Comparison of ENCODE assay signal across 16 cellular contexts in genomic region chr11:2687223-2687530, GRCh38. TPM values are rescaled to one million over a fixed set of nuclear protein-coding genes. Genes with fewer than 3 reads are reported as not detected.
DNase-seq lines count a peak whose midpoint lies in the region; ATAC-seq, FAIRE-seq and TF ChIP-seq lines count a peak whose summit lies in the region.
"Had no signal": no experiment of that assay in that cellular context is flagged by ENCODE, and none has a peak within 500 bp of the region (broad histone marks: within the 10 kb centered on the region; RNA-seq: fewer than 3 reads in every experiment).

No MANE protein-coding gene starts in this region.

- H3K14ac ChIP-seq in H1 (ENCODE audit: insufficient read length), result no peak overlapping the region

- TF ChIP-seq RAD21 in H1 (IDR thresholded peaks at IDR 0.05 in 1 of 2, conservative IDR thresholded peaks at IDR 0.05 in 1 of 2; ENCODE audit: low read depth in 2 of 2, low read length in 2 of 2), result no peak

- H2BK5ac ChIP-seq in H1 (ENCODE audit: low read depth, low read length), result no peak overlapping the region

- peaks cover 0 to 65% of the 10 kb centered on the region in 2 experiments; a peak in 2 of 4 replicates for H3K79me2 ChIP-seq in H1 (ENCODE audit: control insufficient read depth in 1 of 2, insufficient read depth in 2 of 2, low read length in 2 of 2)

- intact Hi-C loops in ovary (cut with DNase I), result loop anchor here in 1 of 4 donors (10.0 kb wide), 1 partner anchor 198 kb away; the partner anchor contains the start of gene CDKN1C

- H3K4me1 ChIP-seq in Peyer's patch (peaks cover 0 to 41% (median 4%) of the 10 kb centered on the region in 4 donors), H1 (replicated peaks in 1 of 4; ENCODE audit: control insufficient read depth in 3 of 4, insufficient read depth in 4 of 4, low read length in 3 of 4) (peaks cover 27 to 60% (median 44%) of the 10 kb centered on the region in 4 experiments), ovary (ENCODE audit: insufficient read depth) (peaks cover 41% of the 10 kb centered on the region)

- H3K9ac ChIP-seq in H1 (replicated peaks in 1 of 4; ENCODE audit: extremely low read depth in 1 of 4, low read depth in 3 of 4, low read length in 3 of 4), result no peak overlapping the region
- H3K9ac ChIP-seq: BLaER1 had no signal

- TF ChIP-seq CTCF in Peyer's patch (IDR thresholded peaks at IDR 0.05) (no peak), H1 (IDR thresholded peaks at IDR 0.05; ENCODE audit: control extremely low read depth in 1 of 3, insufficient read depth in 1 of 3, low read depth in 1 of 3, low read length in 3 of 3) (no peak), ovary (IDR thresholded peaks at IDR 0.05) (no peak)

- no peak for ATAC-seq in GM21528 (IDR thresholded peaks at IDR 0.05; ENCODE audit: low FRiP score, unreplicated experiment)
- ATAC-seq: GM12878, HCT116 had no signal

- no peak overlapping the region; the same call in 1 of the 2 replicates for H3K18ac ChIP-seq in H1 (ENCODE audit: extremely low read depth, low read length)

- no peak overlapping the region for H2AFZ ChIP-seq in H1 (ENCODE audit: low read length)

- no peak overlapping the region for H2BK20ac ChIP-seq in H1 (ENCODE audit: low read length)

- POLR2A ChIA-PET in H1 (lab: Charles Lee; ENCODE audit: partially characterized antibody), result interaction anchor here (0.5 to 2.1 kb wide), 4 partner anchors 12 to 199 kb away, joined by 3 to 8 read pairs (median 4); partner anchors contain the start of genes CDKN1C and KCNQ1OT1

- peak overlapping the region; percentile 48 for H4K91ac ChIP-seq in H1 (replicated peaks; ENCODE audit: insufficient read length, low read length)

- H3K56ac ChIP-seq in H1 (replicated peaks; ENCODE audit: insufficient read length, low read depth, low read length), result no peak overlapping the region

- H3K79me1 ChIP-seq in H1 (ENCODE audit: low read depth, low read length), result peaks cover 10% of the 10 kb centered on the region

- CTCF ChIA-PET in H1 (lab: Charles Lee; ENCODE audit: partially characterized antibody), result interaction anchor here (1.1 to 1.5 kb wide), 4 partner anchors 26 to 205 kb away, joined by 3 to 9 read pairs (median 5); no protein-coding TSS in a partner anchor

- H4K8ac ChIP-seq in H1 (ENCODE audit: extremely low read depth, insufficient read depth, low read length), result no peak overlapping the region

- H2AK5ac ChIP-seq in H1 (ENCODE audit: low read depth, low read length), result 0 out of 2 replicates have a peak overlapping the region, but pooled peaks have one; percentile 19

- H3K36me3 ChIP-seq in Peyer's patch (peaks cover 0 to 8% (median 0%) of the 10 kb centered on the region in 3 donors), H1 (ENCODE audit: control insufficient read depth in 2 of 4, insufficient read depth in 4 of 4, low read length in 3 of 4) (no peaks in the 10 kb centered on the region), ovary (no peaks in the 10 kb centered on the region)

- no peak for FAIRE-seq in H1 (lab: Jason Lieb, UNC)
- FAIRE-seq: A204.1, GM12878 had no signal

- H4K20me1 ChIP-seq in H1 (replicated peaks in 1 of 2; ENCODE audit: control insufficient read depth in 1 of 2, insufficient read depth in 2 of 2, low read length in 2 of 2), result peaks cover 6 to 30% of the 10 kb centered on the region in 2 experiments

- DNase-seq in activated CD8-positive, alpha-beta memory T cell treated with anti-CD3 and anti-CD28 coated beads, Interleukin-2, amount 50 U/mL, for 4 hours, result peak; percentile 11
- no peak for DNase-seq in activated CD8-positive, alpha-beta memory T cell treated with anti-CD3 and anti-CD28 coated beads, Interleukin-2, amount 50 U/mL, for 48 hours
- DNase-seq in Peyer's patch (peak in 2 of 3 donors; percentile 24 to 39), H1 (ENCODE audit: low read depth in 1 of 2, low spot score in 2 of 2) (no peak), ovary (peak in 4 of 5 donors; percentile 6 to 19 (median 12)), NCI-H510A (lab: John Stamatoyannopoulos, UW) (no peak), ureter (ENCODE audit: low spot score) (no peak)
- DNase-seq: GDM1, NCI-H187, NCI-H226, NCI-H526 treated with DMSO at 0.1 percent for 48 hours had no signal

- TF ChIP-seq EP300 in H1 (IDR thresholded peaks at IDR 0.05; ENCODE audit: borderline replicate concordance in 1 of 2, low read depth in 2 of 2, low read length in 2 of 2), result no peak
- TF ChIP-seq EP300 in ovary (IDR thresholded peaks at IDR 0.05), result no peak

- H3K27ac ChIP-seq in Peyer's patch, result no peak overlapping the region
- no peak overlapping the region for H3K27ac ChIP-seq in H1 (ENCODE audit: low read depth, low read length)
- no peak overlapping the region for H3K27ac ChIP-seq in ovary
- H3K27ac ChIP-seq: BLaER1 had no signal

- no peaks in the 10 kb centered on the region for H3K23me2 ChIP-seq in H1 (ENCODE audit: low read depth, low read length)

- peak overlapping the region; percentile 6; the same call in 1 of the 2 replicates for H2BK12ac ChIP-seq in H1 (ENCODE audit: low read depth, low read length)

- H3K4ac ChIP-seq in H1 (replicated peaks; ENCODE audit: insufficient read length, low read depth, low read length), result no peak overlapping the region

- 75% methylated on average over 1 of the region's 1 CpG; no CpG with 5 or more reads in 1 of the 2 experiments for WGBS in H1 (ENCODE audit: extremely low coverage in 1 of 2, insufficient coverage in 1 of 2, insufficient read length in 1 of 2, insufficient replicate concordance in 2 of 2, low coverage in 1 of 2, low lambda C conversion rate in 2 of 2, missing lambda C conversion rate in 1 of 2), 2 experiments
- 60 to 100% (median 83%) methylated on average over 1 of the region's 1 CpG for WGBS in ovary, 3 donors

- H2BK120ac ChIP-seq in H1 (replicated peaks; ENCODE audit: low read depth, low read length), result no peak overlapping the region

- H3K4me2 ChIP-seq in H1 (ENCODE audit: insufficient read depth in 1 of 2, low read depth in 2 of 2, low read length in 2 of 2), result no peak overlapping the region

- H2BK15ac ChIP-seq in H1 (ENCODE audit: low read length), result peak overlapping the region; percentile 21; the same call in 1 of the 2 replicates

- H3K27me3 ChIP-seq in Peyer's patch (no peaks in the 10 kb centered on the region), H1 (replicated peaks in 1 of 4; ENCODE audit: control insufficient read depth in 3 of 4, extremely low read depth in 1 of 4, insufficient read depth in 3 of 4, low read length in 3 of 4) (peaks cover 0 to 4% (median 0%) of the 10 kb centered on the region in 4 experiments; a peak in 2 of 7 replicates), ovary (no peaks in the 10 kb centered on the region)
- H3K27me3 ChIP-seq: BLaER1 had no signal

- H3K9me3 ChIP-seq in Peyer's patch (no peaks in the 10 kb centered on the region), H1 (ENCODE audit: insufficient read depth in 2 of 2, low read depth in 1 of 2, low read length in 1 of 2) (no peaks in the 10 kb centered on the region), ovary (no peaks in the 10 kb centered on the region)
- H3K9me3 ChIP-seq: BLaER1 had no signal

- TF ChIP-seq POLR2A in Peyer's patch (IDR thresholded peaks at IDR 0.05) (no peak), H1 (IDR thresholded peaks at IDR 0.05; ENCODE audit: control extremely low read depth in 1 of 2, low read depth in 2 of 2, low read length in 2 of 2) (no peak), ovary (IDR thresholded peaks at IDR 0.05) (no peak)

- no peak overlapping the region for H3K23ac ChIP-seq in H1 (ENCODE audit: insufficient read length)

- H4K5ac ChIP-seq in H1 (ENCODE audit: insufficient read length, low read depth, low read length), result no peak overlapping the region

- H3K4me3 ChIP-seq in Peyer's patch (no peak overlapping the region), H1 (ENCODE audit: extremely low read depth in 1 of 4, insufficient read depth in 2 of 4, low read depth in 3 of 4, low read length in 4 of 4) (no peak overlapping the region), ovary (no peak overlapping the region)
- H3K4me3 ChIP-seq: BLaER1, GM12878 had no signal

TF ChIP-seq in H1, 55 proteins besides CTCF, POLR2A, EP300 and RAD21 (continues in another document):
- TF ChIP-seq ATF3 (IDR thresholded peaks at IDR 0.05; ENCODE audit: insufficient read depth, low read depth, low read length), result no peak
- no peak for TF ChIP-seq EZH2 (IDR thresholded peaks at IDR 0.05; ENCODE audit: low read depth, low read length, severe bottlenecking)
- TF ChIP-seq SIN3A (conservative IDR thresholded peaks at IDR 0.05 in 1 of 2, IDR thresholded peaks at IDR 0.05 in 1 of 2; ENCODE audit: low read depth in 1 of 2, low read length in 2 of 2), result no peak
- TF ChIP-seq SP1 (IDR thresholded peaks at IDR 0.05; ENCODE audit: low read depth, low read length), result no peak
- no peak for TF ChIP-seq SUZ12 (IDR thresholded peaks at IDR 0.05; ENCODE audit: low read length)
- TF ChIP-seq CEBPB (IDR thresholded peaks at IDR 0.05; ENCODE audit: low read depth, low read length), result no peak
- no peak for TF ChIP-seq NANOG (IDR thresholded peaks at IDR 0.05; ENCODE audit: insufficient read depth, low read depth, low read length, poor library complexity, severe bottlenecking)
- TF ChIP-seq KDM4A (IDR thresholded peaks at IDR 0.05; ENCODE audit: low read depth, low read length, severe bottlenecking), result no peak
- no peak for TF ChIP-seq SP2 (IDR thresholded peaks at IDR 0.05; ENCODE audit: low read length)
- TF ChIP-seq RXRA (IDR thresholded peaks at IDR 0.05; ENCODE audit: insufficient read depth, low read depth, low read length), result no peak
- no peak for TF ChIP-seq ZNF274 (IDR thresholded peaks at IDR 0.05; ENCODE audit: borderline replicate concordance, extremely low read depth, low read length)
- TF ChIP-seq RBBP5 (IDR thresholded peaks at IDR 0.05; ENCODE audit: borderline replicate concordance, low read depth, low read length), result no peak
- TF ChIP-seq SIX5 (IDR thresholded peaks at IDR 0.05; ENCODE audit: low read depth, low read length), result no peak
- no peak for TF ChIP-seq SIRT6 (IDR thresholded peaks at IDR 0.05; ENCODE audit: low read length)

RNA-seq across cellular contexts. Expression of gene KCNQ1OT1, which starts 12.6 kb away (rescaled TPM):
- total RNA-seq in Peyer's patch, result 1 to 10 TPM; 3.2 to 6.2 (median 4.5) TPM
- 1.2 TPM in 2 replicates for total RNA-seq in H1 (2021; fragmentation: NEBNext Ultra II Directional; extraction: Animal tissue kit (Norgen Biotek cat#: 25700))
- polyA plus RNA-seq in H1 (2011; rRNA removed), result 0.19 and 0.21 TPM in 2 replicates
- polyA plus RNA-seq in H1 (2011; cell fraction: cytosol; rRNA removed), result 0.08 TPM
- polyA plus RNA-seq in H1 (2011; cell fraction: nucleus; rRNA removed), result 2.4 TPM
- 0.19 to 0.30 TPM (median 0.24 TPM) in 4 replicates for polyA plus RNA-seq in H1 (2012, experiment 1 of 2)
- 0.01 TPM for polyA plus RNA-seq in H1 (2012, experiment 2 of 2)
- polyA plus RNA-seq in H1 (2013, experiment 1 of 2), result 0.20 TPM
- 0.13 TPM for polyA plus RNA-seq in H1 (2013, experiment 2 of 2)
- polyA minus RNA-seq in H1 (2011; rRNA and poly(A)+ RNA removed), result 6.2 and 7.3 TPM in 2 replicates
- polyA minus RNA-seq in H1 (2011; cell fraction: cytosol; rRNA and poly(A)+ RNA removed), result 1.0 TPM
- polyA minus RNA-seq in H1 (2011; cell fraction: nucleus; rRNA and poly(A)+ RNA removed), result 21.4 TPM
- total RNA-seq in ovary, result 10 to 100 TPM in 1 of 7 donors, 1 to 10 TPM in 6; 3.9 to 11.5 (median 6.8) TPM
- under 1 TPM; 0.43 to 0.52 TPM for polyA plus RNA-seq in ovary
- 5.0 TPM for total RNA-seq in ureter

Comparison
In these comparisons a context has a peak if more than half of its experiments do, and no peak if none do; other contexts are left out.
1. DNase-seq: peak in activated CD8-positive, alpha-beta memory T cell treated with anti-CD3 and anti-CD28 coated beads, Interleukin-2, amount 50 U/mL, for 4 hours (single experiment), Peyer's patch (2 of 3) and ovary (4 of 5); none in activated CD8-positive, alpha-beta memory T cell treated with anti-CD3 and anti-CD28 coated beads, Interleukin-2, amount 50 U/mL, for 48 hours (single experiment), H1 (0 of 2), NCI-H510A (single experiment) and ureter (single experiment).